2 cellular contexts compared by ENCODE assay signal in the genomic region with DNA sequence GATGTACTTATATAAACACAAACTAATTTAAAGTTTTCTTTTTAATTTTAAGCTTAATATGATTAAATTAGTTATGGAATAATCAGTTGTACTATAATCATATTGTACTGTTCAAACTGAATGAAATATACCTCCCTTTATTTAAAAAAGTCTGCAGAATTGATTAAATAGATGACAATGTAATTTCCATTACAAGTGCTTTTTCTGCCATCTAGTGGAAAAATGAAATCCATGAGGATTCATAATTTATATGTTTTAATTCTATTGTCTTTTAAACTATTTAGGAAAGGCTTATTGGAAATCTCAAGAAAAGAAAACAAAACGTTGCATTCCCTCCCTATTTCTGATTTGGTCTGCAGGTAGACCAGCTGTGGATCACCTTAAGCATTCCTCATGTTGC.
TF ChIP-seq lines count a peak whose summit lies in the region.

No MANE protein-coding gene starts in this region.

TF ChIP-seq in Ishikawa, 13 proteins besides CTCF, POLR2A, EP300 and RAD21 (continued from another document):
- TF ChIP-seq TAF1 (IDR thresholded peaks at IDR 0.05; ENCODE audit: low read depth), result no peak
- no peak for TF ChIP-seq YY1 (IDR thresholded peaks at IDR 0.05; ENCODE audit: low read depth)

TF ChIP-seq in GM23338, 12 proteins besides CTCF, POLR2A, EP300 and RAD21 (continued from another document):
- TF ChIP-seq, protein P1, sequence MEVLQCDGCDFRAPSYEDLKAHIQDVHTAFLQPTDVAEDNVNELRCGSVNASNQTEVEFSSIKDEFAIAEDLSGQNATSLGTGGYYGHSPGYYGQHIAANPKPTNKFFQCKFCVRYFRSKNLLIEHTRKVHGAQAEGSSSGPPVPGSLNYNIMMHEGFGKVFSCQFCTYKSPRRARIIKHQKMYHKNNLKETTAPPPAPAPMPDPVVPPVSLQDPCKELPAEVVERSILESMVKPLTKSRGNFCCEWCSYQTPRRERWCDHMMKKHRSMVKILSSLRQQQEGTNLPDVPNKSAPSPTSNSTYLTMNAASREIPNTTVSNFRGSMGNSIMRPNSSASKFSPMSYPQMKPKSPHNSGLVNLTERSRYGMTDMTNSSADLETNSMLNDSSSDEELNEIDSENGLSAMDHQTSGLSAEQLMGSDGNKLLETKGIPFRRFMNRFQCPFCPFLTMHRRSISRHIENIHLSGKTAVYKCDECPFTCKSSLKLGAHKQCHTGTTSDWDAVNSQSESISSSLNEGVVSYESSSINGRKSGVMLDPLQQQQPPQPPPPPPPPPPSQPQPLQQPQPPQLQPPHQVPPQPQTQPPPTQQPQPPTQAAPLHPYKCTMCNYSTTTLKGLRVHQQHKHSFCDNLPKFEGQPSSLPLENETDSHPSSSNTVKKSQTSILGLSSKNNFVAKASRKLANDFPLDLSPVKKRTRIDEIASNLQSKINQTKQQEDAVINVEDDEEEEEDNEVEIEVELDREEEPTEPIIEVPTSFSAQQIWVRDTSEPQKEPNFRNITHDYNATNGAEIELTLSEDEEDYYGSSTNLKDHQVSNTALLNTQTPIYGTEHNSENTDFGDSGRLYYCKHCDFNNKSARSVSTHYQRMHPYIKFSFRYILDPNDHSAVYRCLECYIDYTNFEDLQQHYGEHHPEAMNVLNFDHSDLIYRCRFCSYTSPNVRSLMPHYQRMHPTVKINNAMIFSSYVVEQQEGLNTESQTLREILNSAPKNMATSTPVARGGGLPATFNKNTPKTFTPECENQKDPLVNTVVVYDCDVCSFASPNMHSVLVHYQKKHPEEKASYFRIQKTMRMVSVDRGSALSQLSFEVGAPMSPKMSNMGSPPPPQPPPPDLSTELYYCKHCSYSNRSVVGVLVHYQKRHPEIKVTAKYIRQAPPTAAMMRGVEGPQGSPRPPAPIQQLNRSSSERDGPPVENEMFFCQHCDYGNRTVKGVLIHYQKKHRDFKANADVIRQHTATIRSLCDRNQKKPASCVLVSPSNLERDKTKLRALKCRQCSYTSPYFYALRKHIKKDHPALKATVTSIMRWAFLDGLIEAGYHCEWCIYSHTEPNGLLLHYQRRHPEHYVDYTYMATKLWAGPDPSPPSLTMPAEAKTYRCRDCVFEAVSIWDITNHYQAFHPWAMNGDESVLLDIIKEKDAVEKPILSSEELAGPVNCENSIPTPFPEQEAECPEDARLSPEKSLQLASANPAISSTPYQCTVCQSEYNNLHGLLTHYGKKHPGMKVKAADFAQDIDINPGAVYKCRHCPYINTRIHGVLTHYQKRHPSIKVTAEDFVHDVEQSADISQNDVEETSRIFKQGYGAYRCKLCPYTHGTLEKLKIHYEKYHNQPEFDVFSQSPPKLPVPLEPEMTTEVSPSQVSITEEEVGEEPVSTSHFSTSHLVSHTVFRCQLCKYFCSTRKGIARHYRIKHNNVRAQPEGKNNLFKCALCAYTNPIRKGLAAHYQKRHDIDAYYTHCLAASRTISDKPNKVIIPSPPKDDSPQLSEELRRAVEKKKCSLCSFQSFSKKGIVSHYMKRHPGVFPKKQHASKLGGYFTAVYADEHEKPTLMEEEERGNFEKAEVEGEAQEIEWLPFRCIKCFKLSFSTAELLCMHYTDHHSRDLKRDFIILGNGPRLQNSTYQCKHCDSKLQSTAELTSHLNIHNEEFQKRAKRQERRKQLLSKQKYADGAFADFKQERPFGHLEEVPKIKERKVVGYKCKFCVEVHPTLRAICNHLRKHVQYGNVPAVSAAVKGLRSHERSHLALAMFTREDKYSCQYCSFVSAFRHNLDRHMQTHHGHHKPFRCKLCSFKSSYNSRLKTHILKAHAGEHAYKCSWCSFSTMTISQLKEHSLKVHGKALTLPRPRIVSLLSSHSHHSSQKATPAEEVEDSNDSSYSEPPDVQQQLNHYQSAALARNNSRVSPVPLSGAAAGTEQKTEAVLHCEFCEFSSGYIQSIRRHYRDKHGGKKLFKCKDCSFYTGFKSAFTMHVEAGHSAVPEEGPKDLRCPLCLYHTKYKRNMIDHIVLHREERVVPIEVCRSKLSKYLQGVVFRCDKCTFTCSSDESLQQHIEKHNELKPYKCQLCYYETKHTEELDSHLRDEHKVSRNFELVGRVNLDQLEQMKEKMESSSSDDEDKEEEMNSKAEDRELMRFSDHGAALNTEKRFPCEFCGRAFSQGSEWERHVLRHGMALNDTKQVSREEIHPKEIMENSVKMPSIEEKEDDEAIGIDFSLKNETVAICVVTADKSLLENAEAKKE (CRISPR knock-in tag; IDR thresholded peaks at IDR 0.05), result no peak
- TF ChIP-seq, protein P2, sequence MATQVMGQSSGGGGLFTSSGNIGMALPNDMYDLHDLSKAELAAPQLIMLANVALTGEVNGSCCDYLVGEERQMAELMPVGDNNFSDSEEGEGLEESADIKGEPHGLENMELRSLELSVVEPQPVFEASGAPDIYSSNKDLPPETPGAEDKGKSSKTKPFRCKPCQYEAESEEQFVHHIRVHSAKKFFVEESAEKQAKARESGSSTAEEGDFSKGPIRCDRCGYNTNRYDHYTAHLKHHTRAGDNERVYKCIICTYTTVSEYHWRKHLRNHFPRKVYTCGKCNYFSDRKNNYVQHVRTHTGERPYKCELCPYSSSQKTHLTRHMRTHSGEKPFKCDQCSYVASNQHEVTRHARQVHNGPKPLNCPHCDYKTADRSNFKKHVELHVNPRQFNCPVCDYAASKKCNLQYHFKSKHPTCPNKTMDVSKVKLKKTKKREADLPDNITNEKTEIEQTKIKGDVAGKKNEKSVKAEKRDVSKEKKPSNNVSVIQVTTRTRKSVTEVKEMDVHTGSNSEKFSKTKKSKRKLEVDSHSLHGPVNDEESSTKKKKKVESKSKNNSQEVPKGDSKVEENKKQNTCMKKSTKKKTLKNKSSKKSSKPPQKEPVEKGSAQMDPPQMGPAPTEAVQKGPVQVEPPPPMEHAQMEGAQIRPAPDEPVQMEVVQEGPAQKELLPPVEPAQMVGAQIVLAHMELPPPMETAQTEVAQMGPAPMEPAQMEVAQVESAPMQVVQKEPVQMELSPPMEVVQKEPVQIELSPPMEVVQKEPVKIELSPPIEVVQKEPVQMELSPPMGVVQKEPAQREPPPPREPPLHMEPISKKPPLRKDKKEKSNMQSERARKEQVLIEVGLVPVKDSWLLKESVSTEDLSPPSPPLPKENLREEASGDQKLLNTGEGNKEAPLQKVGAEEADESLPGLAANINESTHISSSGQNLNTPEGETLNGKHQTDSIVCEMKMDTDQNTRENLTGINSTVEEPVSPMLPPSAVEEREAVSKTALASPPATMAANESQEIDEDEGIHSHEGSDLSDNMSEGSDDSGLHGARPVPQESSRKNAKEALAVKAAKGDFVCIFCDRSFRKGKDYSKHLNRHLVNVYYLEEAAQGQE (IDR thresholded peaks at IDR 0.05; ENCODE audit: unreplicated experiment), result no peak
